17 cellular contexts compared by ENCODE assay signal in the genomic region with DNA sequence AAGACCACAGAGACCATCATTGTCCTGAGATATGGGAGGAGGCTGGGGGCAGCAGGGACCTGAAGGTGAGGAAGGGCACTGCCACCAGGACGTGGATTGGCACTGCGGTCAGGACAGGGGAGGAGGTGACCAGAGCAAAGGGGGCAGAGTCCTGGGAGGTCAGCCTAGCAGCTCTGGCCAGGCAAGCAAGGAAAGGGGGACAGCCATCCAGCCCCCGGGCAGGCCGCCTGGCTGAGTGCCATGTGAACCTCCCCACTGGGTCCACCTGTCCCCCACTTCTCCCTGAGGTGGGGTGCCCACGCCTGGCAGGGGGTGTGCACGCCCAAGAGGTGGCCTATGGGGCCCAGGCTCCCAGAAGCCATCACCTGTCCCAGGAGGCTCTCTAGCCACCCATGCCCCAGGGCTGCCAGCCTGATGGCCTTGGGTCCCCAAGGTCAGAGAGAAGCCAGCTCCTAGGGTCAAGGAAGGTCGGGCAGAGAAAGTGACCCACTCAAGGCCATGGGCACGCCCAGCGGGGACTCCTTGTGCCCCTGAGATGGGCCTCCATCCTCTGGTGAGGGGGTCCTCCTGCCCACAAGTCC. TPM values are rescaled to one million over a fixed set of nuclear protein-coding genes. Genes with fewer than 3 reads are reported as not detected.
DNase-seq lines count a peak whose midpoint lies in the region; TF ChIP-seq lines count a peak whose summit lies in the region.
"Had no signal": no experiment of that assay in that cellular context is flagged by ENCODE, and none has a peak within 500 bp of the region (broad histone marks: within the 10 kb centered on the region; RNA-seq: fewer than 3 reads in every experiment).

No MANE protein-coding gene starts in this region.

- H3K27ac Mint-ChIP-seq in activated T-cell treated with anti-CD3 and anti-CD28 coated beads, Interleukin-2, amount 50 U/mL, for 24 hours = peak overlapping the region; percentile 44
- peak overlapping the region; percentile 15 for H3K27ac Mint-ChIP-seq in dendritic cell treated with granulocyte-macrophage colony-stimulating factor and Interleukin-4, amounts not matched to agents 40 ng/mL and 50 ng/mL, for 4 days
- H3K27ac Mint-ChIP-seq in neural progenitor cell = peak overlapping the region; percentile 96

- peaks cover 0 to 9% (median 0%) of the 10 kb centered on the region in 11 experiments; a peak in 1 of 22 replicates for H3K27me3 ChIP-seq in BLaER1 treated with 17β-estradiol and CSF1 and Interleukin-3, amounts not matched to agents 10 nM and 100 nM
- no peaks in the 10 kb centered on the region for H3K27me3 ChIP-seq in neural progenitor cell

- peaks cover 0 to 99% (median 89%) of the 10 kb centered on the region in 11 experiments; a peak in 21 of 22 replicates for H3K36me3 ChIP-seq in BLaER1 treated with 17β-estradiol and CSF1 and Interleukin-3, amounts not matched to agents 10 nM and 100 nM
- no peaks in the 10 kb centered on the region for H3K36me3 ChIP-seq in neural progenitor cell

- H4K20me1 ChIP-seq in BLaER1 treated with 17β-estradiol and CSF1 and Interleukin-3, amounts not matched to agents 10 nM and 100 nM = peaks cover 0 to 92% (median 13%) of the 10 kb centered on the region in 11 experiments; a peak in 13 of 22 replicates
- no peaks in the 10 kb centered on the region for H4K20me1 ChIP-seq in neural progenitor cell (ENCODE audit: low read depth)

- H3K27ac ChIP-seq in BLaER1 treated with 17β-estradiol and CSF1 and Interleukin-3, amounts not matched to agents 10 nM and 100 nM = 0 out of 22 replicates have a peak overlapping the region, but pooled peaks of 1 of the 11 experiments have one; percentile 13
- H3K27ac ChIP-seq in neural progenitor cell = no peak overlapping the region
- H3K27ac ChIP-seq: GM23248, KMS-11 had no signal

- peaks cover 56 to 95% (median 83%) of the 10 kb centered on the region in 10 experiments for H3K4me1 ChIP-seq in BLaER1 treated with 17β-estradiol and CSF1 and Interleukin-3, amounts not matched to agents 10 nM and 100 nM
- no peaks in the 10 kb centered on the region for H3K4me1 ChIP-seq in neural progenitor cell

- no peak overlapping the region for H2AFZ ChIP-seq in neural progenitor cell (replicated peaks)
- H2AFZ ChIP-seq: GM23248 had no signal

- no peaks in the 10 kb centered on the region for H3K9me3 ChIP-seq in BLaER1 treated with 17β-estradiol and CSF1 and Interleukin-3, amounts not matched to agents 10 nM and 100 nM (replicated peaks in 1 of 11)
- H3K9me3 ChIP-seq in neural progenitor cell (ENCODE audit: low read depth) = no peaks in the 10 kb centered on the region

- no peak overlapping the region; a peak in 1 of 20 replicates for H3K4me3 ChIP-seq in BLaER1 treated with 17β-estradiol and CSF1 and Interleukin-3, amounts not matched to agents 10 nM and 100 nM
- no peak overlapping the region for H3K4me3 ChIP-seq in neural progenitor cell
- H3K4me3 ChIP-seq: GM23248 had no signal

- no peak for TF ChIP-seq CTCF in neural progenitor cell (IDR thresholded peaks at IDR 0.05)

- no peak for DNase-seq in activated T-cell treated with anti-CD3 and anti-CD28 coated beads, Interleukin-2, amount 50 U/mL, for 24 hours
- no peak for DNase-seq in activated T-cell treated with anti-CD3 and anti-CD28 coated beads, Interleukin-2, amount 50 U/mL, for 48 hours
- DNase-seq in neural progenitor cell (ENCODE audit: low spot score) (no peak), NCI-H1436 treated with DMSO at 0.1 percent for 48 hours (lab: John Stamatoyannopoulos, UW) (no peak), head of caudate nucleus (no peak), amygdala (lab: John Stamatoyannopoulos, UW) (no peak)
- DNase-seq: C1 segment of cervical spinal cord, DMS 273 treated with DMSO at 0.1 percent for 48 hours, GF-D8, GM23248, NCI-H1048, NCI-H146, NCI-H2081, NCI-H748 treated with DMSO at 0.1 percent for 48 hours had no signal

- intact Hi-C loops in dendritic cell treated with granulocyte-macrophage colony-stimulating factor and Interleukin-4, amounts not matched to agents 40 ng/mL and 50 ng/mL, for 4 days (cut with micrococcal nuclease) = no loop called here
- intact Hi-C loops in head of caudate nucleus (cut with DNase I) = no loop called here

- peak overlapping the region; percentile 18 to 81 (median 70); a peak in 20 of 22 replicates for H3K4me2 ChIP-seq in BLaER1 treated with 17β-estradiol and CSF1 and Interleukin-3, amounts not matched to agents 10 nM and 100 nM
- no peak overlapping the region for H3K4me2 ChIP-seq in neural progenitor cell
- H3K4me2 ChIP-seq: KMS-11 had no signal

- H3K9me3 Mint-ChIP-seq in activated T-cell treated with anti-CD3 and anti-CD28 coated beads, Interleukin-2, amount 50 U/mL, for 24 hours = no peaks in the 10 kb centered on the region
- H3K9me3 Mint-ChIP-seq in dendritic cell treated with granulocyte-macrophage colony-stimulating factor and Interleukin-4, amounts not matched to agents 40 ng/mL and 50 ng/mL, for 4 days = no peaks in the 10 kb centered on the region
- no peaks in the 10 kb centered on the region for H3K9me3 Mint-ChIP-seq in neural progenitor cell

- no peak overlapping the region for H3K4me3 Mint-ChIP-seq in activated T-cell treated with anti-CD3 and anti-CD28 coated beads, Interleukin-2, amount 50 U/mL, for 24 hours
- no peak overlapping the region for H3K4me3 Mint-ChIP-seq in dendritic cell treated with granulocyte-macrophage colony-stimulating factor and Interleukin-4, amounts not matched to agents 40 ng/mL and 50 ng/mL, for 4 days
- no peak overlapping the region for H3K4me3 Mint-ChIP-seq in neural progenitor cell

- no peaks in the 10 kb centered on the region for H3K79me2 ChIP-seq in neural progenitor cell (ENCODE audit: low read depth)

- no peaks in the 10 kb centered on the region for H3F3A ChIP-seq in neural progenitor cell (ENCODE audit: low read depth)

- H3K36me3 Mint-ChIP-seq in activated T-cell treated with anti-CD3 and anti-CD28 coated beads, Interleukin-2, amount 50 U/mL, for 24 hours (ENCODE audit: low read depth) = peaks cover 77% of the 10 kb centered on the region
- H3K36me3 Mint-ChIP-seq in dendritic cell treated with granulocyte-macrophage colony-stimulating factor and Interleukin-4, amounts not matched to agents 40 ng/mL and 50 ng/mL, for 4 days (ENCODE audit: low read depth) = peaks cover 100% of the 10 kb centered on the region
- no peaks in the 10 kb centered on the region for H3K36me3 Mint-ChIP-seq in neural progenitor cell

- H3K4me1 Mint-ChIP-seq in activated T-cell treated with anti-CD3 and anti-CD28 coated beads, Interleukin-2, amount 50 U/mL, for 24 hours (ENCODE audit: low read depth) = peaks cover 9% of the 10 kb centered on the region
- H3K4me1 Mint-ChIP-seq in dendritic cell treated with granulocyte-macrophage colony-stimulating factor and Interleukin-4, amounts not matched to agents 40 ng/mL and 50 ng/mL, for 4 days (ENCODE audit: low read depth) = peaks cover 52% of the 10 kb centered on the region
- H3K4me1 Mint-ChIP-seq in neural progenitor cell = peaks cover 3% of the 10 kb centered on the region

- no peaks in the 10 kb centered on the region for H3K27me3 Mint-ChIP-seq in activated T-cell treated with anti-CD3 and anti-CD28 coated beads, Interleukin-2, amount 50 U/mL, for 24 hours
- no peaks in the 10 kb centered on the region for H3K27me3 Mint-ChIP-seq in dendritic cell treated with granulocyte-macrophage colony-stimulating factor and Interleukin-4, amounts not matched to agents 40 ng/mL and 50 ng/mL, for 4 days
- H3K27me3 Mint-ChIP-seq in neural progenitor cell (ENCODE audit: insufficient read depth, low read depth) = peaks cover 15% of the 10 kb centered on the region

- peak overlapping the region in 8 of 11 experiments; percentile 11 to 45 (median 34); a peak in 7 of 22 replicates for H3K9ac ChIP-seq in BLaER1 treated with 17β-estradiol and CSF1 and Interleukin-3, amounts not matched to agents 10 nM and 100 nM
- no peak overlapping the region for H3K9ac ChIP-seq in neural progenitor cell
- H3K9ac ChIP-seq: GM23248, KMS-11 had no signal

RNA-seq across cellular contexts. Expression of a gene that starts 17.6 kb away (rescaled TPM):
- 162 and 192 TPM in 2 replicates for total RNA-seq in neural progenitor cell (ENCODE audit: low replicate concordance)

RNA-seq across cellular contexts. Expression of a gene that starts 29.6 kb away (rescaled TPM):
- total RNA-seq in neural progenitor cell (ENCODE audit: low replicate concordance) = 0.09 TPM in 1 of 2 replicates, not detected in the other

RNA-seq across cellular contexts. Expression of a gene that starts 48.8 kb away (rescaled TPM):
- 4.7 and 17.1 TPM in 2 replicates for total RNA-seq in neural progenitor cell (ENCODE audit: low replicate concordance)

Comparison
In these comparisons a context has a peak if more than half of its experiments do, and no peak if none do; other contexts are left out.
1. H3K27ac Mint-ChIP-seq: peak in every context shown above with its lines; median percentile 96 in neural progenitor cell; 44 in activated T-cell treated with anti-CD3 and anti-CD28 coated beads, Interleukin-2, amount 50 U/mL, for 24 hours; 15 in dendritic cell treated with granulocyte-macrophage colony-stimulating factor and Interleukin-4, amounts not matched to agents 40 ng/mL and 50 ng/mL, for 4 days.